Comparison of ENCODE assay signal across 9 cellular contexts in the genomic region with DNA sequence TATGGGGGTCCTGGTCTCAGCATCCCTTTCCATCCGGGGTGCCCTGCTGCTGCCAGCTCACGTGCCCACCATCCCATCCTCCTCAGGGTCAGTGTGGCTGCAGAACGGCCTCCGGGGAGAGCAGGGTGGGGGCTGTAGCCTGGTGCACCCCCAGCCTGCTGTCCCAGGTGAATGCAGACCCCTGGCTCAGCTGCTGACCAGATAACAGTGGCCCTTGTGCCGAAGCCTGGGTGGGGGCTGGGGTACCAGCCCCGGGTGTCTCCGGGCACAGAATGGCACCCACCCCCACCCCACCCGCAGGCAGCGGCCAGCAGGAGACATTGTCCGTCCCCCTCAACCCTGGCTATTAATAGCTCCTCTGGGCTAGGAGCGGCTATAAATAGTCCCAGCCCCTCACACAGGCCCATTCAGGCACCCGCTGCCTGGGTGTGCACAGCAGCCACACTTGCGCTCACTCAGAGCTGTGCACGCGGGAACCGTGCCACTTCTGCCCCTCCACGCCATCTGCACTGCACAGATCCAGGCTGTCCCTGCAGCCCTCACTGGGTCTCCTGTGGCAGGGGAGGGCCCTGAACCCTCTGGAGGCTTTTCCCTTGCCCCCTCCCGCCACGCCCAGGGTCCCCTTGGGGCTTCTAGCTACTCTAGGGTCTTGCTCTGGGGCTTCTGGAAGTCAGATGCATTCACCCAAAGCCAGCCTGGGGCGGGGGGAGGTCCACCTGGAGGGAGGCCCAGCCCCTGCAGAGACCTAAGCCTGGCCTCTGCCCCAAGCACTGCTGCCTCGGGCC. TPM values are rescaled to one million over a fixed set of nuclear protein-coding genes. Genes with fewer than 3 reads are reported as not detected.
DNase-seq lines count a peak whose midpoint lies in the region; ATAC-seq and TF ChIP-seq lines count a peak whose summit lies in the region.
"Had no signal": no experiment of that assay in that cellular context is flagged by ENCODE, and none has a peak within 500 bp of the region (broad histone marks: within the 10 kb centered on the region; RNA-seq: fewer than 3 reads in every experiment).

No MANE protein-coding gene starts in this region.

- no peaks in the 10 kb centered on the region for H3K27me3 ChIP-seq in adrenal gland

- intact Hi-C loops in adrenal gland (cut with DNase I): loop anchor here in 1 of 2 donors (10.0 kb wide), 1 partner anchor 48 kb away; no protein-coding TSS in a partner anchor

- peaks cover 22 to 40% of the 10 kb centered on the region in 2 donors for H3K4me1 ChIP-seq in adrenal gland (replicated peaks in 1 of 2)

- peak overlapping the region; percentile 86 for H3K27ac Mint-ChIP-seq in stimulated activated memory B cell treated with anti-CD40 and anti-IgM and Interleukin-4, amounts not matched to agents 10 μg/mL and 1 μg/mL and 100 μg/mL, for 72 hours

- peak overlapping the region; percentile 61 for H3K4me3 Mint-ChIP-seq in stimulated activated memory B cell treated with anti-CD40 and anti-IgM and Interleukin-4, amounts not matched to agents 10 μg/mL and 1 μg/mL and 100 μg/mL, for 72 hours

- in situ Hi-C loops in ACHN (cut with HindIII; ENCODE audit: low pct_ligation_motif_present, low pct_unique_long_range_greater_than_20kb, low sequenced_read_pairs): no loop called here

- H3K9me3 ChIP-seq in adrenal gland (replicated peaks in 1 of 3): no peaks in the 10 kb centered on the region

- H3K4me3 ChIP-seq in adrenal gland: no peak overlapping the region

- H3K27me3 Mint-ChIP-seq in stimulated activated memory B cell treated with anti-CD40 and anti-IgM and Interleukin-4, amounts not matched to agents 10 μg/mL and 1 μg/mL and 100 μg/mL, for 72 hours: no peaks in the 10 kb centered on the region

- TF ChIP-seq POLR2A in adrenal gland (IDR thresholded peaks at IDR 0.05): peak in 1 of 2 donors; percentile 11

- ATAC-seq in stimulated activated memory B cell treated with anti-CD40 and anti-IgM and Interleukin-4, amounts not matched to agents 10 μg/mL and 1 μg/mL and 100 μg/mL, for 72 hours: no peak

- peak overlapping the region in 4 of 5 donors; percentile 29 to 98 (median 74) for H3K27ac ChIP-seq in adrenal gland

- no peaks in the 10 kb centered on the region for H3K36me3 ChIP-seq in adrenal gland (replicated peaks in 1 of 2)

- peaks cover 3% of the 10 kb centered on the region for H3K9me3 Mint-ChIP-seq in stimulated activated memory B cell treated with anti-CD40 and anti-IgM and Interleukin-4, amounts not matched to agents 10 μg/mL and 1 μg/mL and 100 μg/mL, for 72 hours

- WGBS in adrenal gland, 4 donors: 57 to 69% (median 59%) methylated on average over 3 to 21 of the region's 21 CpGs

- TF ChIP-seq CTCF in adrenal gland (IDR thresholded peaks at IDR 0.05): no peak

- peak; percentile 10 for DNase-seq in DMS153 (lab: John Stamatoyannopoulos, UW)
- no peak for DNase-seq in DMS153 treated with DMSO at 0.1 percent for 48 hours (lab: John Stamatoyannopoulos, UW; ENCODE audit: unreplicated experiment)
- DNase-seq in adrenal gland: no peak
- peak; percentile 41 for DNase-seq in left kidney (ENCODE audit: low read depth, low spot score)
- DNase-seq in stimulated activated CD4-positive, alpha-beta T cell treated with anti-CD3 and anti-CD28 coated beads, Interleukin-2, amount 100 ng/mL, for 48 hours: no peak
- DNase-seq in ACHN: no peak
- DNase-seq in kidney tubule cell (ENCODE audit: low spot score): no peak
- DNase-seq: 8988T had no signal

- H3K4me1 Mint-ChIP-seq in stimulated activated memory B cell treated with anti-CD40 and anti-IgM and Interleukin-4, amounts not matched to agents 10 μg/mL and 1 μg/mL and 100 μg/mL, for 72 hours: peaks cover 42% of the 10 kb centered on the region

- peaks cover 8% of the 10 kb centered on the region for H3K36me3 Mint-ChIP-seq in stimulated activated memory B cell treated with anti-CD40 and anti-IgM and Interleukin-4, amounts not matched to agents 10 μg/mL and 1 μg/mL and 100 μg/mL, for 72 hours

RNA-seq across cellular contexts. Expression of a gene that starts 18.7 kb away (rescaled TPM):
- total RNA-seq in adrenal gland: 10 to 100 TPM; 24.0 to 63.4 (median 47.0) TPM
- 10 to 100 TPM; 14.5 to 28.1 (median 23.0) TPM for polyA plus RNA-seq in adrenal gland

RNA-seq across cellular contexts. Expression of a gene that starts 18.9 kb away (rescaled TPM):
- 10 to 100 TPM; 16.2 to 33.6 (median 24.9) TPM for total RNA-seq in adrenal gland
- 10 to 100 TPM in 2 of 3 donors, 1 to 10 TPM in 1; 6.4 to 11.6 (median 11.3) TPM for polyA plus RNA-seq in adrenal gland

RNA-seq across cellular contexts. Expression of a gene that starts 23.4 kb away (rescaled TPM):
- 10 to 100 TPM; 40.7 to 99.2 (median 58.7) TPM for total RNA-seq in adrenal gland
- polyA plus RNA-seq in adrenal gland: 10 to 100 TPM in 2 of 3 donors, 1 to 10 TPM in 1; 7.2 to 70.0 (median 42.0) TPM

Comparison
In these comparisons a context has a peak if more than half of its experiments do, and no peak if none do; other contexts are left out.
1. DNase-seq: peak in DMS153 (single experiment) and left kidney (single experiment); none in DMS153 treated with DMSO at 0.1 percent for 48 hours (single experiment), adrenal gland (0 of 7), stimulated activated CD4-positive, alpha-beta T cell treated with anti-CD3 and anti-CD28 coated beads, Interleukin-2, amount 100 ng/mL, for 48 hours (0 of 2), ACHN (single experiment) and kidney tubule cell (single experiment).